Comparison of ENCODE assay signal across 16 cellular contexts in the genomic region with DNA sequence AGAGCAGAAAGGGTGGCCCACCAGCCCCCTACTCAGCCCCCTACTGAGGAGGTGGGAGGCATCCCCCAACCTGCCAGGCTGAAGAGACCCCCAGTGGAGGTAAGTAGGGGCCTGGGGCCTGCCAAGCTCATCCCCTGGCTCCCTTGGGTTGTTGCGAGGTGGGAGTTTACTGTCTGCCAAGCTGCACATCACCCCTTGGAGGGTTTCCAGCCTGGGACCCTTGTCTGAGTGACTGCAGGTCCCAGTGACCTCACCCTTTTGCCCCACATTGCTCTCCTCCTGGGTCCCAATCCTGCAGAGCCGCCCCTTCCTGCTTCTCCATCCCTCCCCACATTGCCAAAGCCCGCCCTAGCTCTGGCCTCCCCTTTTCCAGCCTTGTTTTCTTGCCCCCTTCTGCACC. TPM values are rescaled to one million over a fixed set of nuclear protein-coding genes. Genes with fewer than 3 reads are reported as not detected.
DNase-seq lines count a peak whose midpoint lies in the region; ATAC-seq, FAIRE-seq and TF ChIP-seq lines count a peak whose summit lies in the region.
"Had no signal": no experiment of that assay in that cellular context is flagged by ENCODE, and none has a peak within 500 bp of the region (broad histone marks: within the 10 kb centered on the region; RNA-seq: fewer than 3 reads in every experiment).

No MANE protein-coding gene starts in this region.

- no peak for TF ChIP-seq RAD21 in H1 (IDR thresholded peaks at IDR 0.05 in 1 of 2, conservative IDR thresholded peaks at IDR 0.05 in 1 of 2; ENCODE audit: low read depth in 2 of 2, low read length in 2 of 2)

- no peak overlapping the region for H3K4ac ChIP-seq in H1 (replicated peaks; ENCODE audit: insufficient read length, low read depth, low read length)

- no peaks in the 10 kb centered on the region for H3K36me3 Mint-ChIP-seq in activated T-cell treated with anti-CD3 and anti-CD28 coated beads, Interleukin-2, amount 50 U/mL, for 24 hours (ENCODE audit: low read depth)
- H3K36me3 Mint-ChIP-seq: WTC11 had no signal

- H4K91ac ChIP-seq in H1 (replicated peaks; ENCODE audit: insufficient read length, low read length): no peak overlapping the region

- H3K27me3 ChIP-seq in H1 (replicated peaks in 1 of 4; ENCODE audit: control insufficient read depth in 3 of 4, extremely low read depth in 1 of 4, insufficient read depth in 3 of 4, low read length in 3 of 4) (peaks cover 2 to 31% (median 19%) of the 10 kb centered on the region in 4 experiments), spleen (replicated peaks in 1 of 7) (peaks cover 0 to 34% (median 0%) of the 10 kb centered on the region in 7 donors)
- H3K27me3 ChIP-seq: tibial nerve had no signal

- H3K4me1 ChIP-seq in H1 (replicated peaks in 1 of 4; ENCODE audit: control insufficient read depth in 3 of 4, insufficient read depth in 4 of 4, low read length in 3 of 4) (peaks cover 0 to 24% (median 19%) of the 10 kb centered on the region in 4 experiments; a peak in 6 of 7 replicates), spleen (peaks cover 50 to 84% (median 70%) of the 10 kb centered on the region in 6 donors)

- no peak overlapping the region for H2BK120ac ChIP-seq in H1 (replicated peaks; ENCODE audit: low read depth, low read length)

- H3K79me1 ChIP-seq in H1 (ENCODE audit: low read depth, low read length): no peaks in the 10 kb centered on the region

- peak overlapping the region; percentile 67 for H3K27ac Mint-ChIP-seq in activated T-cell treated with anti-CD3 and anti-CD28 coated beads, Interleukin-2, amount 50 U/mL, for 24 hours
- H3K27ac Mint-ChIP-seq: WTC11 had no signal

- H3K4me3 ChIP-seq in H1 (ENCODE audit: extremely low read depth in 1 of 4, insufficient read depth in 2 of 4, low read depth in 3 of 4, low read length in 4 of 4) (no peak overlapping the region), spleen (peak overlapping the region in 1 of 8 donors; percentile 78)
- H3K4me3 ChIP-seq: cardiac muscle cell had no signal

- H3K27ac ChIP-seq in KOPT-K1 (ENCODE audit: low read depth, low read length, poor library complexity, severe bottlenecking) (peak overlapping the region; percentile 60), H1 (ENCODE audit: low read depth, low read length) (no peak overlapping the region), spleen (peak overlapping the region in 7 of 8 donors; percentile 70 to 84 (median 80))
- H3K27ac ChIP-seq: cardiac muscle cell had no signal

- no peaks in the 10 kb centered on the region for H3K27me3 Mint-ChIP-seq in activated T-cell treated with anti-CD3 and anti-CD28 coated beads, Interleukin-2, amount 50 U/mL, for 24 hours

- H3K4me1 Mint-ChIP-seq in activated T-cell treated with anti-CD3 and anti-CD28 coated beads, Interleukin-2, amount 50 U/mL, for 24 hours (ENCODE audit: low read depth): peaks cover 48% of the 10 kb centered on the region

- ATAC-seq in GM19035 (IDR thresholded peaks at IDR 0.05; ENCODE audit: unreplicated experiment): no peak

- H3K9me3 Mint-ChIP-seq in activated T-cell treated with anti-CD3 and anti-CD28 coated beads, Interleukin-2, amount 50 U/mL, for 24 hours: no peaks in the 10 kb centered on the region
- H3K9me3 Mint-ChIP-seq: WTC11 had no signal

- no peak overlapping the region for H3K56ac ChIP-seq in H1 (replicated peaks; ENCODE audit: insufficient read length, low read depth, low read length)

- H3K4me2 ChIP-seq in H1 (ENCODE audit: insufficient read depth in 1 of 2, low read depth in 2 of 2, low read length in 2 of 2): no peak overlapping the region
- H3K4me2 ChIP-seq: SK-N-SH had no signal

- peaks cover 6% of the 10 kb centered on the region; the same call in 1 of the 2 replicates for H3K23me2 ChIP-seq in H1 (ENCODE audit: low read depth, low read length)

- TF ChIP-seq EP300 in H1 (IDR thresholded peaks at IDR 0.05; ENCODE audit: borderline replicate concordance in 1 of 2, low read depth in 2 of 2, low read length in 2 of 2): no peak

- no peak overlapping the region for H2BK15ac ChIP-seq in H1 (ENCODE audit: low read length)

- H2BK5ac ChIP-seq in H1 (ENCODE audit: low read depth, low read length): peak overlapping the region; percentile 56; the same call in 1 of the 2 replicates

- CTCF ChIA-PET in H1 (lab: Charles Lee; ENCODE audit: partially characterized antibody): interaction anchor here (0.6 to 7.2 kb wide), 12 partner anchors 8 to 315 kb away, joined by 3 to 64 read pairs (median 6); a partner anchor contains a TSS

- H3K18ac ChIP-seq in H1 (ENCODE audit: extremely low read depth, low read length): peak overlapping the region; percentile 87

- 74% methylated on average over 3 of the region's 3 CpGs; no CpG with 5 or more reads in 1 of the 2 experiments for WGBS in H1 (ENCODE audit: extremely low coverage in 1 of 2, insufficient coverage in 1 of 2, insufficient read length in 1 of 2, insufficient replicate concordance in 2 of 2, low coverage in 1 of 2, low lambda C conversion rate in 2 of 2, missing lambda C conversion rate in 1 of 2), 2 experiments
- 91 to 100% (median 100%) methylated on average over 2 to 3 of the region's 3 CpGs for WGBS in spleen, 5 donors

- no peaks in the 10 kb centered on the region for H3K9me3 ChIP-seq in KOPT-K1 (ENCODE audit: insufficient read depth, low read length, poor library complexity, severe bottlenecking)
- no peaks in the 10 kb centered on the region for H3K9me3 ChIP-seq in H1 (ENCODE audit: insufficient read depth in 2 of 2, low read depth in 1 of 2, low read length in 1 of 2)
- H3K9me3 ChIP-seq in spleen: no peaks in the 10 kb centered on the region
- H3K9me3 ChIP-seq: HAP-1, neutrophil, SK-N-SH, tibial nerve had no signal

- H2AK5ac ChIP-seq in H1 (ENCODE audit: low read depth, low read length): no peak overlapping the region

- H3K23ac ChIP-seq in H1 (ENCODE audit: insufficient read length): no peak overlapping the region

- H3K36me3 ChIP-seq in KOPT-K1 (ENCODE audit: insufficient read depth, low read length) (no peaks in the 10 kb centered on the region), H1 (ENCODE audit: control insufficient read depth in 2 of 4, insufficient read depth in 4 of 4, low read length in 3 of 4) (no peaks in the 10 kb centered on the region), spleen (no peaks in the 10 kb centered on the region)
- H3K36me3 ChIP-seq: cardiac muscle cell, HAP-1, neutrophil, tibial nerve had no signal

- no peak overlapping the region; the same call in 1 of the 2 replicates for H2BK20ac ChIP-seq in H1 (ENCODE audit: low read length)

- no peak for DNase-seq in activated T-cell treated with anti-CD3 and anti-CD28 coated beads, Interleukin-2, amount 50 U/mL, for 24 hours
- no peak for DNase-seq in activated T-cell treated with anti-CD3 and anti-CD28 coated beads, Interleukin-2, amount 50 U/mL, for 48 hours
- DNase-seq in H1 (ENCODE audit: low read depth in 1 of 2, low spot score in 2 of 2) (no peak), spleen (no peak), posterior cingulate gyrus (no peak), AML-193 (lab: John Stamatoyannopoulos, UW) (no peak)
- DNase-seq: NCI-H2107 had no signal

- no peak overlapping the region for H4K5ac ChIP-seq in H1 (ENCODE audit: insufficient read length, low read depth, low read length)

- H3K9ac ChIP-seq in H1 (replicated peaks in 1 of 4; ENCODE audit: extremely low read depth in 1 of 4, low read depth in 3 of 4, low read length in 3 of 4): no peak overlapping the region
- H3K9ac ChIP-seq: SK-N-SH had no signal

- no peak overlapping the region for H3K14ac ChIP-seq in H1 (ENCODE audit: insufficient read length)

- no peaks in the 10 kb centered on the region for H3K79me2 ChIP-seq in H1 (ENCODE audit: control insufficient read depth in 1 of 2, insufficient read depth in 2 of 2, low read length in 2 of 2)

- no peak overlapping the region for H2AFZ ChIP-seq in H1 (ENCODE audit: low read length)

- FAIRE-seq in H1 (lab: Jason Lieb, UNC): no peak

- H4K20me1 ChIP-seq in H1 (replicated peaks in 1 of 2; ENCODE audit: control insufficient read depth in 1 of 2, insufficient read depth in 2 of 2, low read length in 2 of 2): peaks cover 0 to 8% of the 10 kb centered on the region in 2 experiments

- H2BK12ac ChIP-seq in H1 (ENCODE audit: low read depth, low read length): no peak overlapping the region

- intact Hi-C loops in spleen (cut with DNase I; ENCODE audit: low total_unique reads): no loop called here
- intact Hi-C loops in posterior cingulate gyrus (cut with DNase I): loop anchor here (10.0 kb wide), 1 partner anchor 210 kb away; no protein-coding TSS in a partner anchor

- peak overlapping the region; percentile 48 for H3K4me3 Mint-ChIP-seq in activated T-cell treated with anti-CD3 and anti-CD28 coated beads, Interleukin-2, amount 50 U/mL, for 24 hours

- POLR2A ChIA-PET in H1 (lab: Charles Lee; ENCODE audit: partially characterized antibody): interaction anchor here (0.5 to 1.0 kb wide), 3 partner anchors 29 to 184 kb away, joined by 3 read pairs; no protein-coding TSS in a partner anchor

- TF ChIP-seq CTCF in H1 (IDR thresholded peaks at IDR 0.05; ENCODE audit: control extremely low read depth in 1 of 3, insufficient read depth in 1 of 3, low read depth in 1 of 3, low read length in 3 of 3) (no peak), spleen (IDR thresholded peaks at IDR 0.05 in 8 of 11, conservative IDR thresholded peaks at IDR 0.05 in 3 of 11) (no peak)

- no peak overlapping the region for H4K8ac ChIP-seq in H1 (ENCODE audit: extremely low read depth, insufficient read depth, low read length)

- TF ChIP-seq POLR2A in H1 (IDR thresholded peaks at IDR 0.05; ENCODE audit: control extremely low read depth in 1 of 2, low read depth in 2 of 2, low read length in 2 of 2) (no peak), spleen (IDR thresholded peaks at IDR 0.05) (no peak)

RNA-seq across cellular contexts. Expression of a gene that starts 1.0 kb away (rescaled TPM):
- total RNA-seq in H1 (2021; fragmentation: NEBNext Ultra II Directional; extraction: Animal tissue kit (Norgen Biotek cat#: 25700)): 4.3 and 4.8 TPM in 2 replicates
- polyA plus RNA-seq in H1 (2011; rRNA removed) (5.4 and 7.5 TPM in 2 replicates), spleen (10 to 100 TPM in 2 of 3 donors, 1 to 10 TPM in 1; 7.9 to 61.2 (median 34.9) TPM)
- polyA plus RNA-seq in H1 (2011; cell fraction: cytosol; rRNA removed): 10.1 TPM
- 65.0 TPM for polyA plus RNA-seq in H1 (2011; cell fraction: nucleus; rRNA removed)
- polyA plus RNA-seq in H1 (2012, experiment 1 of 2): 8.7 to 10.9 TPM (median 9.6 TPM) in 4 replicates
- 4.1 TPM for polyA plus RNA-seq in H1 (2012, experiment 2 of 2)
- 2.3 TPM for polyA plus RNA-seq in H1 (2013, experiment 1 of 2)
- 2.0 TPM for polyA plus RNA-seq in H1 (2013, experiment 2 of 2)
- polyA minus RNA-seq in H1 (2011; rRNA and poly(A)+ RNA removed): 4.5 and 6.8 TPM in 2 replicates
- polyA minus RNA-seq in H1 (2011; cell fraction: cytosol; rRNA and poly(A)+ RNA removed): 4.6 TPM
- polyA minus RNA-seq in H1 (2011; cell fraction: nucleus; rRNA and poly(A)+ RNA removed): 13.9 TPM
- 10 to 100 TPM; 16.3 to 45.7 (median 29.8) TPM for total RNA-seq in spleen

RNA-seq across cellular contexts. Expression of a gene that starts 6.7 kb away (rescaled TPM):
- total RNA-seq in H1 (2021; fragmentation: NEBNext Ultra II Directional; extraction: Animal tissue kit (Norgen Biotek cat#: 25700)): 0.67 and 0.90 TPM in 2 replicates
- polyA plus RNA-seq in H1 (2011; rRNA removed) (0.45 and 0.64 TPM in 2 replicates), spleen (under 1 TPM; 0.48 to 0.77 (median 0.61) TPM)
- polyA plus RNA-seq in H1 (2011; cell fraction: cytosol; rRNA removed): 1.0 TPM
- polyA plus RNA-seq in H1 (2011; cell fraction: nucleus; rRNA removed): 0.87 TPM
- polyA plus RNA-seq in H1 (2012, experiment 1 of 2): 0.28 to 1.0 TPM (median 0.62 TPM) in 4 replicates
- 0.56 TPM for polyA plus RNA-seq in H1 (2012, experiment 2 of 2)
- 0.22 TPM for polyA plus RNA-seq in H1 (2013, experiment 1 of 2)
- 0.35 TPM for polyA plus RNA-seq in H1 (2013, experiment 2 of 2)
- 0.49 and 0.88 TPM in 2 replicates for polyA minus RNA-seq in H1 (2011; rRNA and poly(A)+ RNA removed)
- polyA minus RNA-seq in H1 (2011; cell fraction: cytosol; rRNA and poly(A)+ RNA removed): not detected
- polyA minus RNA-seq in H1 (2011; cell fraction: nucleus; rRNA and poly(A)+ RNA removed): 1.3 TPM
- total RNA-seq in spleen: 1 to 10 TPM in 2 of 7 donors, under 1 TPM in 3, not detected in 2; 0.23 to 1.6 (median 0.74) TPM

RNA-seq across cellular contexts. Expression of a gene that starts 23.1 kb away (rescaled TPM):
- 0.47 and 0.73 TPM in 2 replicates for total RNA-seq in H1 (2021; fragmentation: NEBNext Ultra II Directional; extraction: Animal tissue kit (Norgen Biotek cat#: 25700))
- polyA plus RNA-seq in H1 (2011; rRNA removed) (0.71 and 1.1 TPM in 2 replicates), spleen (not detected)
- polyA plus RNA-seq in H1 (2011; cell fraction: cytosol; rRNA removed): 1.3 TPM
- 6.9 TPM for polyA plus RNA-seq in H1 (2011; cell fraction: nucleus; rRNA removed)
- polyA plus RNA-seq in H1 (2012, experiment 1 of 2): 0.40 to 1.3 TPM (median 0.71 TPM) in 4 replicates
- 0.16 TPM for polyA plus RNA-seq in H1 (2012, experiment 2 of 2)
- 0.34 TPM for polyA plus RNA-seq in H1 (2013, experiment 1 of 2)
- polyA plus RNA-seq in H1 (2013, experiment 2 of 2): 0.37 TPM
- 0.32 TPM in 1 of 2 replicates, not detected in the other for polyA minus RNA-seq in H1 (2011; rRNA and poly(A)+ RNA removed)
- polyA minus RNA-seq in H1 (2011; cell fraction: cytosol; rRNA and poly(A)+ RNA removed): not detected
- polyA minus RNA-seq in H1 (2011; cell fraction: nucleus; rRNA and poly(A)+ RNA removed): 1.7 TPM
- under 1 TPM in 2 of 7 donors, not detected in 5; 0.14 to 0.34 TPM for total RNA-seq in spleen
- total RNA-seq: M059J had no signal
- polyA plus RNA-seq: SK-N-SH had no signal
